ENCODE assay signal across 18 cellular contexts in genomic region chr2:184685999-184686841, GRCh38.
DNase-seq lines count a peak whose midpoint lies in the region; ATAC-seq, FAIRE-seq and TF ChIP-seq lines count a peak whose summit lies in the region.
"Had no signal": no experiment of that assay in that cellular context is flagged by ENCODE, and none has a peak within 500 bp of the region (broad histone marks: within the 10 kb centered on the region; RNA-seq: fewer than 3 reads in every experiment).

No MANE protein-coding gene starts in this region.

- H3K27me3 ChIP-seq in K562 (ENCODE audit: control insufficient read depth in 2 of 2, insufficient read depth in 2 of 2, low read length in 2 of 2), result no peaks in the 10 kb centered on the region
- no peaks in the 10 kb centered on the region for H3K27me3 ChIP-seq in naive thymus-derived CD4-positive, alpha-beta T cell (ENCODE audit: control insufficient read depth in 2 of 2, insufficient read depth in 2 of 2, low read length in 2 of 2)
- H3K27me3 ChIP-seq: BLaER1 treated with 17β-estradiol and CSF1 and Interleukin-3, amounts not matched to agents 10 nM and 100 nM had no signal

- H3K4me3 ChIP-seq in K562, result no peak overlapping the region
- no peak overlapping the region for H3K4me3 ChIP-seq in naive thymus-derived CD4-positive, alpha-beta T cell (ENCODE audit: low read length)
- H3K4me3 ChIP-seq: BLaER1 treated with 17β-estradiol and CSF1 and Interleukin-3, amounts not matched to agents 10 nM and 100 nM had no signal

- no peaks in the 10 kb centered on the region for H3K36me3 Mint-ChIP-seq in naive thymus-derived CD4-positive, alpha-beta T cell
- H3K36me3 Mint-ChIP-seq: natural killer cell treated with Interleukin-12 subunit alpha and Interleukin-12 subunit beta and Interleukin-15 and Interleukin-18, amount 100 ng/mL, for 72 hours had no signal

- FAIRE-seq in K562 (lab: Jason Lieb, UNC), result no peak

- no peaks in the 10 kb centered on the region for H3K4me1 ChIP-seq in K562 (replicated peaks in 1 of 2; ENCODE audit: control insufficient read depth in 2 of 2, insufficient read depth in 2 of 2, low read length in 2 of 2)
- H3K4me1 ChIP-seq in naive thymus-derived CD4-positive, alpha-beta T cell (ENCODE audit: control insufficient read depth in 2 of 2, insufficient read depth in 2 of 2, low read length in 2 of 2), result no peaks in the 10 kb centered on the region
- H3K4me1 ChIP-seq: BLaER1 treated with 17β-estradiol and CSF1 and Interleukin-3, amounts not matched to agents 10 nM and 100 nM had no signal

- 1% methylated on average over 6 of the region's 6 CpGs for WGBS in K562 (ENCODE audit: insufficient coverage, low coverage, missing lambda C conversion rate)

- peak; percentile 80 for ATAC-seq in GM18870 (IDR thresholded peaks at IDR 0.05; ENCODE audit: unreplicated experiment)
- peak; percentile 59 for ATAC-seq in HG02973 (IDR thresholded peaks at IDR 0.05; ENCODE audit: unreplicated experiment)
- peak; percentile 47; the same call in 2 of the 3 replicates for ATAC-seq in K562
- ATAC-seq in naive thymus-derived CD4-positive, alpha-beta T cell, result peak; percentile 66
- ATAC-seq in GM21576 (IDR thresholded peaks at IDR 0.05; ENCODE audit: unreplicated experiment), result no peak
- ATAC-seq: left lobe of liver had no signal

- no peaks in the 10 kb centered on the region for H3K79me2 ChIP-seq in K562 (ENCODE audit: control insufficient read depth, insufficient read depth, low read length)

- H2AFZ ChIP-seq in K562 (ENCODE audit: low read depth, low read length), result no peak overlapping the region

- H3K4me3 Mint-ChIP-seq in naive thymus-derived CD4-positive, alpha-beta T cell, result no peak overlapping the region
- H3K4me3 Mint-ChIP-seq: natural killer cell treated with Interleukin-12 subunit alpha and Interleukin-12 subunit beta and Interleukin-15 and Interleukin-18, amount 100 ng/mL, for 72 hours had no signal

- H3K27ac ChIP-seq in K562 (ENCODE audit: extremely low read depth, low read depth, low read length) (no peak overlapping the region), RWPE1 (no peak overlapping the region)
- H3K27ac ChIP-seq in naive thymus-derived CD4-positive, alpha-beta T cell (ENCODE audit: low read depth, low read length), result no peak overlapping the region
- H3K27ac ChIP-seq: BLaER1 treated with 17β-estradiol and CSF1 and Interleukin-3, amounts not matched to agents 10 nM and 100 nM; HL-60 had no signal

- H3K27ac Mint-ChIP-seq in naive thymus-derived CD4-positive, alpha-beta T cell, result no peak overlapping the region
- H3K27ac Mint-ChIP-seq: natural killer cell treated with Interleukin-12 subunit alpha and Interleukin-12 subunit beta and Interleukin-15 and Interleukin-18, amount 100 ng/mL, for 72 hours had no signal

- peaks cover 2% of the 10 kb centered on the region; the same call in 1 of the 2 replicates for H3K9me3 ChIP-seq in K562 (replicated peaks; ENCODE audit: control insufficient read depth, insufficient read depth, low read depth, low read length)
- no peaks in the 10 kb centered on the region for H3K9me3 ChIP-seq in naive thymus-derived CD4-positive, alpha-beta T cell (ENCODE audit: control insufficient read depth in 2 of 3, low read length in 3 of 3)
- H3K9me3 ChIP-seq: BLaER1 treated with 17β-estradiol and CSF1 and Interleukin-3, amounts not matched to agents 10 nM and 100 nM had no signal

- no peaks in the 10 kb centered on the region for H4K20me1 ChIP-seq in K562 (replicated peaks; ENCODE audit: control insufficient read depth, insufficient read depth, low read length)
- H4K20me1 ChIP-seq: BLaER1 treated with 17β-estradiol and CSF1 and Interleukin-3, amounts not matched to agents 10 nM and 100 nM had no signal

- BruUV-seq in K562 (replicated peaks; lab: Mats Ljungman, UMichigan), result no TSS peak

- TF ChIP-seq RAD21 in K562 (CRISPR knock-in tag; conservative IDR thresholded peaks at IDR 0.05 in 1 of 2, IDR thresholded peaks at IDR 0.05 in 1 of 2), result no peak

- POLR2A ChIA-PET in K562 (lab: Yijun Ruan, JAX), result no interaction called here
- POLR2A ChIA-PET in naive thymus-derived CD4-positive, alpha-beta T cell (lab: Charles Lee), result no interaction called here
- POLR2A ChIA-PET in RWPE1 (lab: Yijun Ruan, JAX; ENCODE audit: low non-redundant PET), result no interaction called here

- in situ Hi-C loops in K562 (cut with MboI), result no loop called here

- H3K9me1 ChIP-seq in K562 (ENCODE audit: control insufficient read depth, insufficient read depth, low read length), result no peaks in the 10 kb centered on the region

- peaks cover 0 to 2% (median 0%) of the 10 kb centered on the region in 11 donors for H3K9me3 Mint-ChIP-seq in naive thymus-derived CD4-positive, alpha-beta T cell

- DNase-seq in K562 (ENCODE audit: extremely low read depth in 1 of 4, low spot score in 3 of 4), result no peak
- no peak for DNase-seq in naive thymus-derived CD4-positive, alpha-beta T cell
- DNase-seq in NCI-H1092 treated with DMSO at 0.1 percent for 48 hours (lab: John Stamatoyannopoulos, UW), result no peak
- DNase-seq in RWPE1 (ENCODE audit: low spot score), result no peak
- no peak for DNase-seq in iPS-NIHi11 (ENCODE audit: low spot score)
- DNase-seq: activated naive CD4-positive, alpha-beta T cell treated with Interleukin-2 at 50 U/mL for 16 hours; cortex of kidney; foreskin melanocyte; NCI-H524 treated with DMSO at 0.1 percent for 48 hours; substantia nigra; T1000 had no signal

- H3K4me1 Mint-ChIP-seq in naive thymus-derived CD4-positive, alpha-beta T cell, result no peaks in the 10 kb centered on the region

- CTCF ChIA-PET in K562 (lab: Yijun Ruan, JAX; ENCODE audit: low intra/inter-chr PET ratio) (no interaction called here), RWPE1 (lab: Yijun Ruan, JAX) (no interaction called here)
- CTCF ChIA-PET in naive thymus-derived CD4-positive, alpha-beta T cell (lab: Charles Lee), result no interaction called here

- H3K36me3 ChIP-seq in K562 (ENCODE audit: control insufficient read depth, insufficient read depth, low read length), result no peaks in the 10 kb centered on the region
- no peaks in the 10 kb centered on the region for H3K36me3 ChIP-seq in naive thymus-derived CD4-positive, alpha-beta T cell (ENCODE audit: control insufficient read depth in 2 of 3, insufficient read depth in 3 of 3, low read length in 3 of 3)
- H3K36me3 ChIP-seq: BLaER1 treated with 17β-estradiol and CSF1 and Interleukin-3, amounts not matched to agents 10 nM and 100 nM had no signal

- H3K4me2 ChIP-seq in K562 (ENCODE audit: insufficient read depth, low read length), result no peak overlapping the region
- H3K4me2 ChIP-seq: BLaER1 treated with 17β-estradiol and CSF1 and Interleukin-3, amounts not matched to agents 10 nM and 100 nM had no signal

- TF ChIP-seq CTCF in K562 (IDR thresholded peaks at IDR 0.05 in 2 of 3, conservative IDR thresholded peaks at IDR 0.05 in 1 of 3; ENCODE audit: insufficient read depth in 2 of 3, low read depth in 1 of 3, low read length in 3 of 3) (no peak), RWPE1 (conservative IDR thresholded peaks at IDR 0.05; ENCODE audit: low read depth) (no peak)

- intact Hi-C loops in K562 (cut with micrococcal nuclease), result no loop called here
- intact Hi-C loops in naive thymus-derived CD4-positive, alpha-beta T cell (cut with micrococcal nuclease), result no loop called here

- no peaks in the 10 kb centered on the region for H3K27me3 Mint-ChIP-seq in naive thymus-derived CD4-positive, alpha-beta T cell
- H3K27me3 Mint-ChIP-seq: natural killer cell treated with Interleukin-12 subunit alpha and Interleukin-12 subunit beta and Interleukin-15 and Interleukin-18, amount 100 ng/mL, for 72 hours had no signal

- no peak for TF ChIP-seq EP300 in K562 (IDR thresholded peaks at IDR 0.05; ENCODE audit: low read length)

- H3K9ac ChIP-seq in K562 (ENCODE audit: insufficient read depth in 1 of 2, low read depth in 2 of 2, low read length in 2 of 2), result no peak overlapping the region
- H3K9ac ChIP-seq: BLaER1 treated with 17β-estradiol and CSF1 and Interleukin-3, amounts not matched to agents 10 nM and 100 nM had no signal

- TF ChIP-seq POLR2A in K562 (conservative IDR thresholded peaks at IDR 0.05), result no peak

TF ChIP-seq in K562, 482 proteins besides CTCF, POLR2A, EP300 and RAD21:
- no peak for TF ChIP-seq SETDB1 (IDR thresholded peaks at IDR 0.05; ENCODE audit: low read length)
- no peak for TF ChIP-seq PATZ1 (CRISPR knock-in tag; IDR thresholded peaks at IDR 0.05; ENCODE audit: borderline replicate concordance)
- TF ChIP-seq SNIP1 (IDR thresholded peaks at IDR 0.05; ENCODE audit: low read depth), result no peak
- no peak for TF ChIP-seq SOX6 (IDR thresholded peaks at IDR 0.05)
- no peak for TF ChIP-seq JUN (IDR thresholded peaks at IDR 0.05; ENCODE audit: borderline replicate concordance, low read depth, low read length)
- no peak for TF ChIP-seq JUN (CRISPR knock-in tag; IDR thresholded peaks at IDR 0.05; ENCODE audit: borderline replicate concordance)
- TF ChIP-seq ZNF175 (CRISPR knock-in tag; IDR thresholded peaks at IDR 0.05; ENCODE audit: low read depth), result no peak
- no peak for TF ChIP-seq SMARCA5 (IDR thresholded peaks at IDR 0.05)
- no peak for TF ChIP-seq BCL6 (CRISPR knock-in tag; IDR thresholded peaks at IDR 0.05)
- TF ChIP-seq PHF8 (IDR thresholded peaks at IDR 0.05; ENCODE audit: borderline replicate concordance, low read length), result no peak
- no peak for TF ChIP-seq ARNT (IDR thresholded peaks at IDR 0.05)
TF ChIP-seq in K562: peak in this region for 0.
